ENCODE assay signal across 1 cellular context in the genomic region with DNA sequence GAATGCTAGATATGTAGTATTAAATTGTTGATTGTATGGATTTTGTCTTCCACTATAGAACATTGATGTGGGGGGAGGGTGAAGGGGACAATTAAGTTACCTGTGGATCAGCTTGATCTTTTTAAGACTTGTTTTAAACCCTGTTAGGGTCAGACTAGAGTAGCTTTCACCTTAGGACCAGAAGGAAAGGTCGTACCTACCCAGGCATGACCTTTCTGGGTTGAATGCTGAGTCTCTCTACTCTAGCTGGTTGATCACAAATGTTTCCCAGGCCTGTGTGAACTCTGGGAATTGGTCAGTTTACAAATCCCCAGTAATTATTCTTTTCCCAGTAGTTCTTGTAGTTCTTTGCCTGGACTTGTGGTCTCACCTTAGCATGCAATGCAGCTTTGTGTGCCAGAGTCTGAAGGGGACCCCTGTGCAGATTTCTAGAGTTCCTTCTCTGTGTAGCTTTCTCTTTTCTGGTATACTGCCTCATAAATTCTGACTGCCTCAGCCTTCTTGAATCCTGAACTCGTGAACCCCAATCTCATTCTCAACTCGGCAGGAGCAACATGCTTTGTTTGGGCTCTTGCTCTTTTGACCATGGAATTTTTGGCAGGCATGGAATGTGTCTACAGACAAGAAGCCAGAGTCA.
TF ChIP-seq lines count a peak whose summit lies in the region.

No MANE protein-coding gene starts in this region.

TF ChIP-seq in HCT116, 20 proteins besides CTCF, POLR2A, EP300 and RAD21 (continued from another document):
- TF ChIP-seq, protein P1, sequence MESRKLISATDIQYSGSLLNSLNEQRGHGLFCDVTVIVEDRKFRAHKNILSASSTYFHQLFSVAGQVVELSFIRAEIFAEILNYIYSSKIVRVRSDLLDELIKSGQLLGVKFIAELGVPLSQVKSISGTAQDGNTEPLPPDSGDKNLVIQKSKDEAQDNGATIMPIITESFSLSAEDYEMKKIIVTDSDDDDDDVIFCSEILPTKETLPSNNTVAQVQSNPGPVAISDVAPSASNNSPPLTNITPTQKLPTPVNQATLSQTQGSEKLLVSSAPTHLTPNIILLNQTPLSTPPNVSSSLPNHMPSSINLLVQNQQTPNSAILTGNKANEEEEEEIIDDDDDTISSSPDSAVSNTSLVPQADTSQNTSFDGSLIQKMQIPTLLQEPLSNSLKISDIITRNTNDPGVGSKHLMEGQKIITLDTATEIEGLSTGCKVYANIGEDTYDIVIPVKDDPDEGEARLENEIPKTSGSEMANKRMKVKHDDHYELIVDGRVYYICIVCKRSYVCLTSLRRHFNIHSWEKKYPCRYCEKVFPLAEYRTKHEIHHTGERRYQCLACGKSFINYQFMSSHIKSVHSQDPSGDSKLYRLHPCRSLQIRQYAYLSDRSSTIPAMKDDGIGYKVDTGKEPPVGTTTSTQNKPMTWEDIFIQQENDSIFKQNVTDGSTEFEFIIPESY (IDR thresholded peaks at IDR 0.05; ENCODE audit: extremely low read depth, insufficient replicate concordance, low read length): no peak
- TF ChIP-seq, protein P2, sequence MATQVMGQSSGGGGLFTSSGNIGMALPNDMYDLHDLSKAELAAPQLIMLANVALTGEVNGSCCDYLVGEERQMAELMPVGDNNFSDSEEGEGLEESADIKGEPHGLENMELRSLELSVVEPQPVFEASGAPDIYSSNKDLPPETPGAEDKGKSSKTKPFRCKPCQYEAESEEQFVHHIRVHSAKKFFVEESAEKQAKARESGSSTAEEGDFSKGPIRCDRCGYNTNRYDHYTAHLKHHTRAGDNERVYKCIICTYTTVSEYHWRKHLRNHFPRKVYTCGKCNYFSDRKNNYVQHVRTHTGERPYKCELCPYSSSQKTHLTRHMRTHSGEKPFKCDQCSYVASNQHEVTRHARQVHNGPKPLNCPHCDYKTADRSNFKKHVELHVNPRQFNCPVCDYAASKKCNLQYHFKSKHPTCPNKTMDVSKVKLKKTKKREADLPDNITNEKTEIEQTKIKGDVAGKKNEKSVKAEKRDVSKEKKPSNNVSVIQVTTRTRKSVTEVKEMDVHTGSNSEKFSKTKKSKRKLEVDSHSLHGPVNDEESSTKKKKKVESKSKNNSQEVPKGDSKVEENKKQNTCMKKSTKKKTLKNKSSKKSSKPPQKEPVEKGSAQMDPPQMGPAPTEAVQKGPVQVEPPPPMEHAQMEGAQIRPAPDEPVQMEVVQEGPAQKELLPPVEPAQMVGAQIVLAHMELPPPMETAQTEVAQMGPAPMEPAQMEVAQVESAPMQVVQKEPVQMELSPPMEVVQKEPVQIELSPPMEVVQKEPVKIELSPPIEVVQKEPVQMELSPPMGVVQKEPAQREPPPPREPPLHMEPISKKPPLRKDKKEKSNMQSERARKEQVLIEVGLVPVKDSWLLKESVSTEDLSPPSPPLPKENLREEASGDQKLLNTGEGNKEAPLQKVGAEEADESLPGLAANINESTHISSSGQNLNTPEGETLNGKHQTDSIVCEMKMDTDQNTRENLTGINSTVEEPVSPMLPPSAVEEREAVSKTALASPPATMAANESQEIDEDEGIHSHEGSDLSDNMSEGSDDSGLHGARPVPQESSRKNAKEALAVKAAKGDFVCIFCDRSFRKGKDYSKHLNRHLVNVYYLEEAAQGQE (IDR thresholded peaks at IDR 0.05; ENCODE audit: low read depth): no peak
- TF ChIP-seq EZH2 (IDR thresholded peaks at IDR 0.05): no peak
- TF ChIP-seq EGR1 (IDR thresholded peaks at IDR 0.05; ENCODE audit: low read depth): no peak
- TF ChIP-seq FOSL1 (IDR thresholded peaks at IDR 0.05; ENCODE audit: low read depth): no peak
- TF ChIP-seq EZH2phosphoT487 (IDR thresholded peaks at IDR 0.05; ENCODE audit: borderline replicate concordance): no peak
- no peak for TF ChIP-seq ZNF274 (IDR thresholded peaks at IDR 0.05; ENCODE audit: low read depth, low read length)
- no peak for TF ChIP-seq YY1 (IDR thresholded peaks at IDR 0.05; ENCODE audit: extremely low read depth, insufficient replicate concordance, low read depth, low read length)
TF ChIP-seq in HCT116: peak in this region for 0.
